Comparison of ENCODE assay signal across 1 cellular context in genomic region chr14:33940561-33941011, GRCh38.
A peak's percentile ranks its signal among the peaks of the same experiment; 100 is the strongest.
TF ChIP-seq lines count a peak whose summit lies in the region.

No MANE protein-coding gene starts in this region.

TF ChIP-seq in K562, 482 proteins besides CTCF, POLR2A, EP300 and RAD21 (continues in another document):
- TF ChIP-seq, protein P1, sequence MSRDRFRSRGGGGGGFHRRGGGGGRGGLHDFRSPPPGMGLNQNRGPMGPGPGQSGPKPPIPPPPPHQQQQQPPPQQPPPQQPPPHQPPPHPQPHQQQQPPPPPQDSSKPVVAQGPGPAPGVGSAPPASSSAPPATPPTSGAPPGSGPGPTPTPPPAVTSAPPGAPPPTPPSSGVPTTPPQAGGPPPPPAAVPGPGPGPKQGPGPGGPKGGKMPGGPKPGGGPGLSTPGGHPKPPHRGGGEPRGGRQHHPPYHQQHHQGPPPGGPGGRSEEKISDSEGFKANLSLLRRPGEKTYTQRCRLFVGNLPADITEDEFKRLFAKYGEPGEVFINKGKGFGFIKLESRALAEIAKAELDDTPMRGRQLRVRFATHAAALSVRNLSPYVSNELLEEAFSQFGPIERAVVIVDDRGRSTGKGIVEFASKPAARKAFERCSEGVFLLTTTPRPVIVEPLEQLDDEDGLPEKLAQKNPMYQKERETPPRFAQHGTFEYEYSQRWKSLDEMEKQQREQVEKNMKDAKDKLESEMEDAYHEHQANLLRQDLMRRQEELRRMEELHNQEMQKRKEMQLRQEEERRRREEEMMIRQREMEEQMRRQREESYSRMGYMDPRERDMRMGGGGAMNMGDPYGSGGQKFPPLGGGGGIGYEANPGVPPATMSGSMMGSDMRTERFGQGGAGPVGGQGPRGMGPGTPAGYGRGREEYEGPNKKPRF (IDR thresholded peaks at IDR 0.05; ENCODE audit: low read depth, low read length), result no peak
- TF ChIP-seq, protein P2, sequence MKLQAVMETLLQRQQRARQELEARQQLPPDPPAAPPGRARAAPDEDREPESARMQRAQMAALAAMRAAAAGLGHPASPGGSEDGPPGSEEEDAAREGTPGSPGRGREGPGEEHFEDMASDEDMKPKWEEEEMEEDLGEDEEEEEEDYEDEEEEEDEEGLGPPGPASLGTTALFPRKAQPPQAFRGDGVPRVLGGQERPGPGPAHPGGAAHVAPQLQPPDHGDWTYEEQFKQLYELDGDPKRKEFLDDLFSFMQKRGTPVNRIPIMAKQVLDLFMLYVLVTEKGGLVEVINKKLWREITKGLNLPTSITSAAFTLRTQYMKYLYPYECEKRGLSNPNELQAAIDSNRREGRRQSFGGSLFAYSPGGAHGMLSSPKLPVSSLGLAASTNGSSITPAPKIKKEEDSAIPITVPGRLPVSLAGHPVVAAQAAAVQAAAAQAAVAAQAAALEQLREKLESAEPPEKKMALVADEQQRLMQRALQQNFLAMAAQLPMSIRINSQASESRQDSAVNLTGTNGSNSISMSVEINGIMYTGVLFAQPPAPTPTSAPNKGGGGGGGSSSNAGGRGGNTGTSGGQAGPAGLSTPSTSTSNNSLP (IDR thresholded peaks at IDR 0.05; ENCODE audit: borderline replicate concordance, low read depth, low read length), result no peak
- TF ChIP-seq NFIX (CRISPR knock-in tag; IDR thresholded peaks at IDR 0.05; ENCODE audit: low read depth) (no peak), MAFK (IDR thresholded peaks at IDR 0.05; ENCODE audit: low read length) (no peak), HCFC1 (IDR thresholded peaks at IDR 0.05; ENCODE audit: low read depth, low read length) (no peak), CHD7 (IDR thresholded peaks at IDR 0.05; ENCODE audit: low read depth, low read length) (no peak), ZFP1 (CRISPR knock-in tag; IDR thresholded peaks at IDR 0.05) (no peak), JUNB (CRISPR knock-in tag; conservative IDR thresholded peaks at IDR 0.05) (no peak), ZFP36 (IDR thresholded peaks at IDR 0.05; ENCODE audit: low read depth, low read length, partially characterized antibody) (peak; percentile 21), ZNF449 (CRISPR knock-in tag; IDR thresholded peaks at IDR 0.05) (no peak), CHCHD3 (CRISPR knock-in tag; IDR thresholded peaks at IDR 0.05) (no peak), SAFB (IDR thresholded peaks at IDR 0.05; ENCODE audit: borderline replicate concordance, low read depth, low read length) (no peak), XRCC3 (IDR thresholded peaks at IDR 0.05) (no peak), CEBPB (tag; IDR thresholded peaks at IDR 0.05) (peak; percentile 52; the same call in 1 of the 2 replicates), SMARCA5 (IDR thresholded peaks at IDR 0.05) (no peak), RBM39 (optimal IDR thresholded peaks at IDR 0.05; ENCODE audit: low read depth, low read length) (no peak), RBM15 (IDR thresholded peaks at IDR 0.05; ENCODE audit: insufficient read depth, low read length) (no peak), ZNF24 (IDR thresholded peaks at IDR 0.05) (no peak), ZNF143 (CRISPR knock-in tag; IDR thresholded peaks at IDR 0.05) (no peak), CREM (IDR thresholded peaks at IDR 0.05; ENCODE audit: low read depth) (no peak), CSDE1 (IDR thresholded peaks at IDR 0.05) (no peak), CBFB (CRISPR knock-in tag; IDR thresholded peaks at IDR 0.05) (no peak), BCOR (IDR thresholded peaks at IDR 0.05) (no peak), ZNF197 (CRISPR knock-in tag; IDR thresholded peaks at IDR 0.05; ENCODE audit: low read depth) (no peak), SIN3A (IDR thresholded peaks at IDR 0.05; ENCODE audit: borderline replicate concordance in 2 of 2, control insufficient read depth in 1 of 2, low read depth in 2 of 2, low read length in 2 of 2) (no peak), GTF2F1 (IDR thresholded peaks at IDR 0.05; ENCODE audit: low read depth, low read length) (no peak), ZNF277 (CRISPR knock-in tag; IDR thresholded peaks at IDR 0.05; ENCODE audit: borderline replicate concordance) (no peak), FOXJ2 (tag; IDR thresholded peaks at IDR 0.05) (no peak), ETV6 (IDR thresholded peaks at IDR 0.05; ENCODE audit: borderline replicate concordance in 1 of 2, low read depth in 2 of 2, low read length in 1 of 2) (no peak), ETV6 (CRISPR knock-in tag; IDR thresholded peaks at IDR 0.05; ENCODE audit: borderline replicate concordance) (no peak), STAT5A (IDR thresholded peaks at IDR 0.05; ENCODE audit: borderline replicate concordance, low read length) (no peak), HMBOX1 (IDR thresholded peaks at IDR 0.05) (peak; percentile 100)
- TF ChIP-seq, protein P3, sequence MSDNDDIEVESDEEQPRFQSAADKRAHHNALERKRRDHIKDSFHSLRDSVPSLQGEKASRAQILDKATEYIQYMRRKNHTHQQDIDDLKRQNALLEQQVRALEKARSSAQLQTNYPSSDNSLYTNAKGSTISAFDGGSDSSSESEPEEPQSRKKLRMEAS (CRISPR knock-in tag; IDR thresholded peaks at IDR 0.05), result no peak
- TF ChIP-seq, protein P4, sequence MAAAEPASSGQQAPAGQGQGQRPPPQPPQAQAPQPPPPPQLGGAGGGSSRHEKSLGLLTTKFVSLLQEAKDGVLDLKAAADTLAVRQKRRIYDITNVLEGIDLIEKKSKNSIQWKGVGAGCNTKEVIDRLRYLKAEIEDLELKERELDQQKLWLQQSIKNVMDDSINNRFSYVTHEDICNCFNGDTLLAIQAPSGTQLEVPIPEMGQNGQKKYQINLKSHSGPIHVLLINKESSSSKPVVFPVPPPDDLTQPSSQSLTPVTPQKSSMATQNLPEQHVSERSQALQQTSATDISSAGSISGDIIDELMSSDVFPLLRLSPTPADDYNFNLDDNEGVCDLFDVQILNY (CRISPR knock-in tag; IDR thresholded peaks at IDR 0.05), result no peak
- TF ChIP-seq, protein P5, sequence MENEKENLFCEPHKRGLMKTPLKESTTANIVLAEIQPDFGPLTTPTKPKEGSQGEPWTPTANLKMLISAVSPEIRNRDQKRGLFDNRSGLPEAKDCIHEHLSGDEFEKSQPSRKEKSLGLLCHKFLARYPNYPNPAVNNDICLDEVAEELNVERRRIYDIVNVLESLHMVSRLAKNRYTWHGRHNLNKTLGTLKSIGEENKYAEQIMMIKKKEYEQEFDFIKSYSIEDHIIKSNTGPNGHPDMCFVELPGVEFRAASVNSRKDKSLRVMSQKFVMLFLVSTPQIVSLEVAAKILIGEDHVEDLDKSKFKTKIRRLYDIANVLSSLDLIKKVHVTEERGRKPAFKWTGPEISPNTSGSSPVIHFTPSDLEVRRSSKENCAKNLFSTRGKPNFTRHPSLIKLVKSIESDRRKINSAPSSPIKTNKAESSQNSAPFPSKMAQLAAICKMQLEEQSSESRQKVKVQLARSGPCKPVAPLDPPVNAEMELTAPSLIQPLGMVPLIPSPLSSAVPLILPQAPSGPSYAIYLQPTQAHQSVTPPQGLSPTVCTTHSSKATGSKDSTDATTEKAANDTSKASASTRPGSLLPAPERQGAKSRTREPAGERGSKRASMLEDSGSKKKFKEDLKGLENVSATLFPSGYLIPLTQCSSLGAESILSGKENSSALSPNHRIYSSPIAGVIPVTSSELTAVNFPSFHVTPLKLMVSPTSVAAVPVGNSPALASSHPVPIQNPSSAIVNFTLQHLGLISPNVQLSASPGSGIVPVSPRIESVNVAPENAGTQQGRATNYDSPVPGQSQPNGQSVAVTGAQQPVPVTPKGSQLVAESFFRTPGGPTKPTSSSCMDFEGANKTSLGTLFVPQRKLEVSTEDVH (IDR thresholded peaks at IDR 0.05; ENCODE audit: low read depth, partially characterized antibody), result no peak
